ENCODE assay signal across 8 cellular contexts in the genomic region with DNA sequence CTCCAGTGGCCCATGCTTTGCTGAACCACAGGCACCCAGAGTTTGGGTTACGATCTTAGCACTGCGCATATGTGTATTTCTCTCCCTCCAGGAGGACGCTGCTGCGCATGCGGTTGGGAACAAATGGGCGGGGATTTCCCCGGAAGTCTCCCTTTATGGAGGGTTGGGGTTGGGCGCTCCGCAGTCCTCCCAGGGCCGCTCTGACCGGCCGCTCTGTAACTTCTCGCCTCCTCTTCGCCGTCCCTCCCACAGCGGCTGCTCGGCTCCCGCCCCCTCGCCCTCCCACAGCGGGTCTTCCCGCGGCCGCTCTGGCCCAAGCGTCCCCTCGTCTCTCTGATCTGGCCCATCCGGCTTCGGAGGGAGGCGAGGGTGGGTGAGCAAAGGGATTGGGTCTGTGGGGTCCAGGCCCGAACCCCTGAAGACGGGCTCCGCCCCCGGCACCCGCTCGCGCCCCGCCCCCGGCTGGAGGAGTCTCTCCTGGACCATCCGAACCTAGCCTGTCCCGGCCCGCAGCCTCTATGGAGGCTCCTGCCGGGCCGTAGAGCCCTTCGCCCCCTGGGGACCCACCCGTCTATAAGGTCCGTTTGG. TPM values are rescaled to one million over a fixed set of nuclear protein-coding genes. Genes with fewer than 3 reads are reported as not detected.
A peak's percentile ranks its signal among the peaks of the same experiment; 100 is the strongest.
DNase-seq lines count a peak whose midpoint lies in the region; ATAC-seq and TF ChIP-seq lines count a peak whose summit lies in the region.

Gene MEGF8, plus strand, starts transcription at position 328 of the 588 bp plus-strand sequence. CDS start 609 bp downstream, outside the sequence.

- H3K4me3 ChIP-seq in SK-N-SH (ENCODE audit: low read depth in 2 of 2, low read length in 1 of 2) = peak within 1 kb of the TSS; percentile 80 to 99
- peak within 1 kb of the TSS; percentile 83 to 85 for H3K4me3 ChIP-seq in testis

- POLR2A ChIA-PET in GM10248 (lab: Yijun Ruan, JAX) = no interaction called here
- POLR2A ChIA-PET in SK-N-SH (lab: Yijun Ruan, JAX) = no interaction called here

- DNase-seq in GM10248 (ENCODE audit: extremely low spot score) = peak; percentile 98
- peak; percentile 92 for DNase-seq in NCI-H1048 (lab: John Stamatoyannopoulos, UW)
- peak; percentile 98 for DNase-seq in SK-N-SH
- DNase-seq in glomerular visceral epithelial cell (ENCODE audit: extremely low spot score) = peak; percentile 100
- peak; percentile 94 for DNase-seq in omental fat pad (ENCODE audit: low spot score)
- DNase-seq in testis = peak; percentile 97

- TF ChIP-seq EP300 in SK-N-SH (IDR thresholded peaks at IDR 0.05; ENCODE audit: borderline replicate concordance in 1 of 2, low read depth in 1 of 2, low read length in 1 of 2) = no peak

- TF ChIP-seq CTCF in GM10248 (IDR thresholded peaks at IDR 0.05; ENCODE audit: control extremely low read depth, extremely low read depth, low read depth, missing control alignments) (peak; percentile 92), SK-N-SH (IDR thresholded peaks at IDR 0.05) (peak; percentile 94), omental fat pad (IDR thresholded peaks at IDR 0.05) (no peak), testis (IDR thresholded peaks at IDR 0.05) (peak in 1 of 3 experiments; percentile 89)

- peak within 1 kb of the TSS; percentile 99 for H3K4me2 ChIP-seq in SK-N-SH

- no peaks in the 10 kb centered on the region for H3F3A ChIP-seq in SK-N-SH (replicated peaks; ENCODE audit: insufficient read depth)

- peaks cover 37% of the 10 kb centered on the region for H3K79me2 ChIP-seq in SK-N-SH (ENCODE audit: insufficient read depth)

- TF ChIP-seq RAD21 in SK-N-SH (IDR thresholded peaks at IDR 0.05; ENCODE audit: low read length) = peak; percentile 83; the same call in 1 of the 2 replicates

- no peaks in the 10 kb centered on the region for H3K27me3 ChIP-seq in SK-N-SH (ENCODE audit: insufficient read depth)
- no peaks in the 10 kb centered on the region for H3K27me3 ChIP-seq in testis

- ATAC-seq in HG02571 (IDR thresholded peaks at IDR 0.05; ENCODE audit: unreplicated experiment) (peak; percentile 83), omental fat pad (ENCODE audit: low FRiP score) (peak; percentile 99)

- H3K27ac ChIP-seq in SK-N-SH (ENCODE audit: low read depth in 2 of 2, low read length in 1 of 2) (peak within 1 kb of the TSS; percentile 69 to 71), testis (peak within 1 kb of the TSS; percentile 55 to 71)

- peak within 1 kb of the TSS; percentile 99 for H2AFZ ChIP-seq in SK-N-SH (ENCODE audit: low read depth)

- no peaks in the 10 kb centered on the region for H3K36me3 ChIP-seq in SK-N-SH (replicated peaks in 1 of 2; ENCODE audit: control insufficient read depth in 1 of 2, insufficient read depth in 2 of 2, low read length in 1 of 2)
- H3K36me3 ChIP-seq in testis (ENCODE audit: low read depth, missing control alignments) = no peaks in the 10 kb centered on the region

- TF ChIP-seq POLR2A in testis (IDR thresholded peaks at IDR 0.05) = no peak

- no peaks in the 10 kb centered on the region for H3K9me3 Mint-ChIP-seq in activated naive CD8-positive, alpha-beta T cell (ENCODE audit: low read depth)

- peaks cover 22% of the 10 kb centered on the region for H3K4me1 Mint-ChIP-seq in activated naive CD8-positive, alpha-beta T cell (ENCODE audit: low read depth)

- H3K36me3 Mint-ChIP-seq in activated naive CD8-positive, alpha-beta T cell = no peaks in the 10 kb centered on the region

- H3K9me3 ChIP-seq in SK-N-SH (no peaks in the 10 kb centered on the region), testis (no peaks in the 10 kb centered on the region)

- no peaks in the 10 kb centered on the region for H3K9me2 ChIP-seq in SK-N-SH

- WGBS in SK-N-SH (ENCODE audit: low lambda C conversion rate) = under 1% methylated on average over 36 of the region's 45 CpGs
- 0 to 1% methylated on average over 17 to 39 of the region's 45 CpGs for WGBS in testis, 2 donors

- peak within 1 kb of the TSS; percentile 90 for H3K4me3 Mint-ChIP-seq in activated naive CD8-positive, alpha-beta T cell

- H3K4me1 ChIP-seq in SK-N-SH (ENCODE audit: control insufficient read depth in 1 of 2, insufficient read depth in 2 of 2, low read depth in 1 of 2, low read length in 1 of 2) = peaks cover 8 to 16% of the 10 kb centered on the region in 2 experiments; a peak in 1 of 4 replicates
- H3K4me1 ChIP-seq in testis = peaks cover 18% of the 10 kb centered on the region

- peak within 1 kb of the TSS; percentile 93 for H3K9ac ChIP-seq in SK-N-SH

- H4K20me1 ChIP-seq in SK-N-SH (ENCODE audit: insufficient read depth) = no peaks in the 10 kb centered on the region; the same call in 1 of the 2 replicates

- H3K27ac Mint-ChIP-seq in activated naive CD8-positive, alpha-beta T cell = peak within 1 kb of the TSS; percentile 72

- H3K27me3 Mint-ChIP-seq in activated naive CD8-positive, alpha-beta T cell = peaks cover 6% of the 10 kb centered on the region

- CTCF ChIA-PET in GM10248 (lab: Yijun Ruan, JAX) (no interaction called here), SK-N-SH (lab: Yijun Ruan, JAX) (no interaction called here)

- intact Hi-C loops in testis (cut with DNase I; ENCODE audit: low total_unique reads) = no loop called here

TF ChIP-seq in SK-N-SH, 30 proteins besides CTCF, POLR2A, EP300 and RAD21 (continues in another document):
- TF ChIP-seq, protein P1, sequence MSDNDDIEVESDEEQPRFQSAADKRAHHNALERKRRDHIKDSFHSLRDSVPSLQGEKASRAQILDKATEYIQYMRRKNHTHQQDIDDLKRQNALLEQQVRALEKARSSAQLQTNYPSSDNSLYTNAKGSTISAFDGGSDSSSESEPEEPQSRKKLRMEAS (IDR thresholded peaks at IDR 0.05; ENCODE audit: low read depth) = peak; percentile 69
- no peak for TF ChIP-seq RXRA (IDR thresholded peaks at IDR 0.05; ENCODE audit: borderline replicate concordance, low read depth)
- TF ChIP-seq, protein P2, sequence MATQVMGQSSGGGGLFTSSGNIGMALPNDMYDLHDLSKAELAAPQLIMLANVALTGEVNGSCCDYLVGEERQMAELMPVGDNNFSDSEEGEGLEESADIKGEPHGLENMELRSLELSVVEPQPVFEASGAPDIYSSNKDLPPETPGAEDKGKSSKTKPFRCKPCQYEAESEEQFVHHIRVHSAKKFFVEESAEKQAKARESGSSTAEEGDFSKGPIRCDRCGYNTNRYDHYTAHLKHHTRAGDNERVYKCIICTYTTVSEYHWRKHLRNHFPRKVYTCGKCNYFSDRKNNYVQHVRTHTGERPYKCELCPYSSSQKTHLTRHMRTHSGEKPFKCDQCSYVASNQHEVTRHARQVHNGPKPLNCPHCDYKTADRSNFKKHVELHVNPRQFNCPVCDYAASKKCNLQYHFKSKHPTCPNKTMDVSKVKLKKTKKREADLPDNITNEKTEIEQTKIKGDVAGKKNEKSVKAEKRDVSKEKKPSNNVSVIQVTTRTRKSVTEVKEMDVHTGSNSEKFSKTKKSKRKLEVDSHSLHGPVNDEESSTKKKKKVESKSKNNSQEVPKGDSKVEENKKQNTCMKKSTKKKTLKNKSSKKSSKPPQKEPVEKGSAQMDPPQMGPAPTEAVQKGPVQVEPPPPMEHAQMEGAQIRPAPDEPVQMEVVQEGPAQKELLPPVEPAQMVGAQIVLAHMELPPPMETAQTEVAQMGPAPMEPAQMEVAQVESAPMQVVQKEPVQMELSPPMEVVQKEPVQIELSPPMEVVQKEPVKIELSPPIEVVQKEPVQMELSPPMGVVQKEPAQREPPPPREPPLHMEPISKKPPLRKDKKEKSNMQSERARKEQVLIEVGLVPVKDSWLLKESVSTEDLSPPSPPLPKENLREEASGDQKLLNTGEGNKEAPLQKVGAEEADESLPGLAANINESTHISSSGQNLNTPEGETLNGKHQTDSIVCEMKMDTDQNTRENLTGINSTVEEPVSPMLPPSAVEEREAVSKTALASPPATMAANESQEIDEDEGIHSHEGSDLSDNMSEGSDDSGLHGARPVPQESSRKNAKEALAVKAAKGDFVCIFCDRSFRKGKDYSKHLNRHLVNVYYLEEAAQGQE (IDR thresholded peaks at IDR 0.05; ENCODE audit: low read depth, low read length) = peak; percentile 43; the same call in 1 of the 2 replicates
- peak; percentile 99 for TF ChIP-seq NRF1 (IDR thresholded peaks at IDR 0.05; ENCODE audit: low read depth, low read length)
- no peak; the same call in 1 of the 2 replicates for TF ChIP-seq RCOR1 (IDR thresholded peaks at IDR 0.05; ENCODE audit: low read length)
- no peak for TF ChIP-seq IRF3 (IDR thresholded peaks at IDR 0.05; ENCODE audit: low read depth, low read length)
- TF ChIP-seq TEAD4 (IDR thresholded peaks at IDR 0.05; ENCODE audit: borderline replicate concordance, insufficient read depth) = no peak
- TF ChIP-seq RFX5 (IDR thresholded peaks at IDR 0.05; ENCODE audit: low read length) = peak; percentile 27; the same call in 1 of the 2 replicates
- TF ChIP-seq ZBTB33 (IDR thresholded peaks at IDR 0.05; ENCODE audit: borderline replicate concordance, low read depth) = no peak
- TF ChIP-seq ELF1 (IDR thresholded peaks at IDR 0.05) = peak; percentile 58; the same call in 1 of the 2 replicates

RNA-seq across cellular contexts. Expression of gene MEGF8, which starts in this region (rescaled TPM):
- polyA plus RNA-seq in SK-N-SH (2012; rRNA removed) (12.0 and 19.1 TPM in 2 replicates), testis (ENCODE audit: insufficient read depth, low read depth, low replicate concordance) (18.8 TPM)
- 12.4 and 14.8 TPM in 2 replicates for polyA plus RNA-seq in SK-N-SH (2012; cell fraction: cytosol; rRNA removed)
- 18.7 and 25.1 TPM in 2 replicates for polyA plus RNA-seq in SK-N-SH (2012; cell fraction: nucleus; rRNA removed)
- total RNA-seq in omental fat pad (10 to 100 TPM; 15.3 to 20.5 (median 18.4) TPM), testis (10 to 100 TPM; 26.9 to 27.3 TPM)

Comparison
In these comparisons a context has a peak if more than half of its experiments do, and no peak if none do; other contexts are left out.
1. Peak in every context shown above with its lines: DNase-seq, ATAC-seq, H3K4me3 ChIP-seq and H3K27ac ChIP-seq.
2. CTCF ChIP-seq: peak in GM10248 (single experiment) and SK-N-SH (single experiment); none in omental fat pad (0 of 3).